In genomic region chr2:220188031-220188430, GRCh38 we compare ENCODE assay signal across 15 cellular contexts.
A peak's percentile ranks its signal among the peaks of the same experiment; 100 is the strongest.
DNase-seq lines count a peak whose midpoint lies in the region; ATAC-seq, FAIRE-seq and TF ChIP-seq lines count a peak whose summit lies in the region.
"Had no signal": no experiment of that assay in that cellular context is flagged by ENCODE, and none has a peak within 500 bp of the region (broad histone marks: within the 10 kb centered on the region; RNA-seq: fewer than 3 reads in every experiment).

No MANE protein-coding gene starts in this region.

- TF ChIP-seq CTCF in MCF 10A (IDR thresholded peaks at IDR 0.05; ENCODE audit: unreplicated experiment) (no peak), breast epithelium (IDR thresholded peaks at IDR 0.05) (no peak), PC-3 (conservative IDR thresholded peaks at IDR 0.05; ENCODE audit: low read depth, low read length) (no peak), fibroblast of lung (conservative IDR thresholded peaks at IDR 0.05 in 1 of 2, IDR thresholded peaks at IDR 0.05 in 1 of 2; ENCODE audit: low read depth in 1 of 2, low read length in 2 of 2) (no peak)

- peak overlapping the region; percentile 41; the same call in 1 of the 2 replicates for H3K4me2 ChIP-seq in PC-3 (ENCODE audit: low read length)
- no peak overlapping the region for H3K4me2 ChIP-seq in fibroblast of lung (ENCODE audit: extremely low read depth, insufficient read depth, low read length)

- TF ChIP-seq POLR2A in breast epithelium (IDR thresholded peaks at IDR 0.05) = no peak

- H3K79me2 ChIP-seq in PC-3 (ENCODE audit: low read length) (no peaks in the 10 kb centered on the region), fibroblast of lung (ENCODE audit: control insufficient read depth, insufficient read depth, low read length) (no peaks in the 10 kb centered on the region)

- POLR2A ChIA-PET in MCF 10A (lab: Yijun Ruan, JAX) = interaction anchor here (0.6 to 1.6 kb wide), 3 partner anchors 11 to 32 kb away, joined by 3 to 5 read pairs (median 4); no protein-coding TSS in a partner anchor
- POLR2A ChIA-PET in PC-3 (lab: Charles Lee; ENCODE audit: unreplicated experiment) = interaction anchor here (0.6 to 0.8 kb wide), 2 partner anchors 90 to 444 kb away, joined by 3 to 5 read pairs; no protein-coding TSS in a partner anchor

- BruUV-seq in MCF 10A (replicated peaks; lab: Mats Ljungman, UMichigan) (no TSS peak), PC-3 (replicated peaks; lab: Mats Ljungman, UMichigan) (no TSS peak)

- H3K36me3 ChIP-seq in breast epithelium (no peaks in the 10 kb centered on the region), PC-3 (ENCODE audit: low read depth, low read length) (no peaks in the 10 kb centered on the region), fibroblast of lung (ENCODE audit: control insufficient read depth, insufficient read depth, low read length) (no peaks in the 10 kb centered on the region)
- H3K36me3 ChIP-seq: Peyer's patch had no signal

- H3K27me3 ChIP-seq in breast epithelium (no peaks in the 10 kb centered on the region), PC-3 (ENCODE audit: low read length) (no peaks in the 10 kb centered on the region), fibroblast of lung (ENCODE audit: control insufficient read depth, insufficient read depth, low read length) (no peaks in the 10 kb centered on the region)
- H3K27me3 ChIP-seq: Peyer's patch had no signal

- peaks cover 7% of the 10 kb centered on the region for H3K4me1 Mint-ChIP-seq in MCF 10A (ENCODE audit: insufficient read depth, unreplicated experiment)
- H3K4me1 Mint-ChIP-seq: IgD-negative memory B cell had no signal

- H3K4me3 ChIP-seq in breast epithelium = no peak overlapping the region
- no peak overlapping the region for H3K4me3 ChIP-seq in PC-3 (ENCODE audit: low read length)
- H3K4me3 ChIP-seq in fibroblast of lung (replicated peaks in 1 of 4; ENCODE audit: control extremely low read depth in 1 of 4, insufficient read depth in 1 of 4, low read depth in 3 of 4, low read length in 4 of 4) = no peak overlapping the region
- H3K4me3 ChIP-seq: Peyer's patch had no signal

- H3K4me3 Mint-ChIP-seq in MCF 10A (ENCODE audit: unreplicated experiment) = no peak overlapping the region
- H3K4me3 Mint-ChIP-seq: IgD-negative memory B cell had no signal

- no peaks in the 10 kb centered on the region for H3K4me1 ChIP-seq in breast epithelium
- H3K4me1 ChIP-seq in PC-3 (ENCODE audit: insufficient read depth, low read length) = peaks cover 25% of the 10 kb centered on the region
- no peaks in the 10 kb centered on the region for H3K4me1 ChIP-seq in fibroblast of lung (ENCODE audit: control insufficient read depth, extremely low read depth, insufficient read depth, low read length)
- H3K4me1 ChIP-seq: Peyer's patch had no signal

- H3K9me2 ChIP-seq in PC-3 (replicated peaks; ENCODE audit: low read length) = no peaks in the 10 kb centered on the region

- no peaks in the 10 kb centered on the region for H3K36me3 Mint-ChIP-seq in MCF 10A (ENCODE audit: insufficient read depth, unreplicated experiment)
- H3K36me3 Mint-ChIP-seq: IgD-negative memory B cell had no signal

- DNase-seq in MCF 10A (ENCODE audit: unreplicated experiment) (peak; percentile 73), breast epithelium (ENCODE audit: low spot score in 2 of 2) (no peak), PC-3 (peak; percentile 98), fibroblast of lung (ENCODE audit: low read depth in 2 of 2) (peak; percentile 6 to 91), urothelium cell line (ENCODE audit: low spot score) (peak; percentile 59), NCI-H2171 treated with DMSO at 0.1 percent for 48 hours (lab: John Stamatoyannopoulos, UW) (no peak), activated T-cell treated with anti-CD3 and anti-CD28 coated beads for 4 hours (no peak)
- DNase-seq: activated CD4-positive, alpha-beta T cell treated with anti-CD3 and anti-CD28 coated beads for 4 hours; activated naive CD4-positive, alpha-beta T cell treated with anti-CD3 and anti-CD28 coated beads, Interleukin-2, amount 50 U/mL, for 16 hours; Peyer's patch; stimulated activated CD4-positive, alpha-beta T cell treated with anti-CD3 and anti-CD28 coated beads, Interleukin-4, amount 100 ng/mL, for 24 hours; substantia nigra had no signal

- ATAC-seq in PC-3 = peak; percentile 78
- ATAC-seq in GM21619 (IDR thresholded peaks at IDR 0.05; ENCODE audit: unreplicated experiment) = no peak

- no peak for FAIRE-seq in urothelium cell line (lab: Jason Lieb, UNC)
- FAIRE-seq: islet of Langerhans had no signal

- no peaks in the 10 kb centered on the region for H3K9me3 Mint-ChIP-seq in MCF 10A (ENCODE audit: unreplicated experiment)

- no peaks in the 10 kb centered on the region for H3K27me3 Mint-ChIP-seq in MCF 10A (ENCODE audit: insufficient read depth, unreplicated experiment)
- H3K27me3 Mint-ChIP-seq: IgD-negative memory B cell had no signal

- peak overlapping the region; percentile 25; the same call in 1 of the 2 replicates for H3K9ac ChIP-seq in PC-3 (ENCODE audit: low read length)
- H3K9ac ChIP-seq in fibroblast of lung (ENCODE audit: insufficient read depth, low read length) = no peak overlapping the region

- H3K9me3 ChIP-seq in breast epithelium (peaks cover 0 to 10% of the 10 kb centered on the region in 2 donors), PC-3 (ENCODE audit: low read length) (no peaks in the 10 kb centered on the region), fibroblast of lung (ENCODE audit: control insufficient read depth, insufficient read depth, low read depth, low read length) (no peaks in the 10 kb centered on the region)
- H3K9me3 ChIP-seq: Peyer's patch had no signal

- no peak overlapping the region for H2AFZ ChIP-seq in PC-3 (ENCODE audit: low read length)
- H2AFZ ChIP-seq in fibroblast of lung (ENCODE audit: low read length) = no peak overlapping the region

- peaks cover 4% of the 10 kb centered on the region for H3F3A ChIP-seq in PC-3 (ENCODE audit: low read length, unreplicated experiment)

- no peak overlapping the region for H3K27ac Mint-ChIP-seq in MCF 10A (ENCODE audit: low read depth, unreplicated experiment)
- H3K27ac Mint-ChIP-seq: IgD-negative memory B cell had no signal

- H3K27ac ChIP-seq in breast epithelium = no peak overlapping the region
- H3K27ac ChIP-seq in PC-3 (ENCODE audit: low read length) = peak overlapping the region; percentile 87
- H3K27ac ChIP-seq in fibroblast of lung (ENCODE audit: insufficient read depth, low read length) = no peak overlapping the region
- H3K27ac ChIP-seq: Peyer's patch had no signal

- H4K20me1 ChIP-seq in PC-3 (ENCODE audit: low read length) (no peaks in the 10 kb centered on the region), fibroblast of lung (ENCODE audit: control insufficient read depth, extremely low read depth, insufficient read depth, low read length) (no peaks in the 10 kb centered on the region)

- intact Hi-C loops in MCF 10A (cut with micrococcal nuclease) (loop anchor here (2.0 kb wide), 1 partner anchor 91 kb away; no protein-coding TSS in a partner anchor), breast epithelium (cut with DNase I; ENCODE audit: low total_unique reads) (loop anchor here (5.0 kb wide), 1 partner anchor 789 kb away; no protein-coding TSS in a partner anchor), PC-3 (cut with micrococcal nuclease) (loop anchor here (1.0 to 5.0 kb wide), 2 partner anchors 130 to 429 kb away; no protein-coding TSS in a partner anchor)

- CTCF ChIA-PET in MCF 10A (lab: Yijun Ruan, JAX) = interaction anchor here (0.7 to 1.3 kb wide), 2 partner anchors 11 to 38 kb away, joined by 3 read pairs; no protein-coding TSS in a partner anchor
- CTCF ChIA-PET in PC-3 (lab: Charles Lee) = no interaction called here

Comparison
In these comparisons a context has a peak if more than half of its experiments do, and no peak if none do; other contexts are left out.
1. DNase-seq: peak in MCF 10A (single experiment), PC-3 (single experiment), fibroblast of lung (2 of 2) and urothelium cell line (single experiment); none in breast epithelium (0 of 2), NCI-H2171 treated with DMSO at 0.1 percent for 48 hours (single experiment) and activated T-cell treated with anti-CD3 and anti-CD28 coated beads for 4 hours (single experiment).